22 cellular contexts compared by ENCODE assay signal in genomic region chr4:55604996-55605395, GRCh38. TPM values are rescaled to one million over a fixed set of nuclear protein-coding genes. Genes with fewer than 3 reads are reported as not detected.
"Had no signal": no experiment of that assay in that cellular context is flagged by ENCODE, and none has a peak within 500 bp of the region (broad histone marks: within the 10 kb centered on the region; RNA-seq: fewer than 3 reads in every experiment).

No MANE protein-coding gene starts in this region.

- H3K4me3 ChIP-seq: esophagus squamous epithelium, gastroesophageal sphincter, left lung, lung, ovary, right atrium auricular region, sigmoid colon, smooth muscle cell had no signal

- FAIRE-seq: keratinocyte had no signal

- H3K9me3 Mint-ChIP-seq: effector memory CD8-positive, alpha-beta T cell; immature natural killer cell; naive thymus-derived CD4-positive, alpha-beta T cell had no signal

- H3K4me1 ChIP-seq: gastroesophageal sphincter, left lung, right atrium auricular region, sigmoid colon had no signal

- DNase-seq: effector memory CD8-positive, alpha-beta T cell; esophagus squamous epithelium; foreskin fibroblast; glutamatergic neuron; immature natural killer cell; left lung; mesenchymal stem cell; midbrain; naive thymus-derived CD4-positive, alpha-beta T cell; ovary; sigmoid colon; stimulated activated CD4-positive, alpha-beta T cell treated with anti-CD3 and anti-CD28 coated beads, Interleukin-2, amount 100 ng/mL, for 48 hours; stimulated activated naive CD4-positive, alpha-beta T cell treated with Interleukin-2 at 50 U/mL for 16 hours; trophoblast cell had no signal

- H3K36me3 Mint-ChIP-seq: immature natural killer cell; naive thymus-derived CD4-positive, alpha-beta T cell had no signal

- ATAC-seq: effector memory CD8-positive, alpha-beta T cell; gastroesophageal sphincter; left lung; naive thymus-derived CD4-positive, alpha-beta T cell had no signal

- H3K27me3 ChIP-seq: esophagus squamous epithelium, gastroesophageal sphincter, left lung, ovary, right atrium auricular region, sigmoid colon had no signal

- H3K4me3 Mint-ChIP-seq: effector memory CD8-positive, alpha-beta T cell; immature natural killer cell; naive thymus-derived CD4-positive, alpha-beta T cell had no signal

- H3K9me3 ChIP-seq: esophagus squamous epithelium, gastroesophageal sphincter, left lung, ovary, right atrium auricular region, sigmoid colon had no signal

- H3K36me3 ChIP-seq: gastroesophageal sphincter, left lung, ovary, right atrium auricular region, sigmoid colon had no signal

- H3K27ac ChIP-seq: esophagus squamous epithelium, gastroesophageal sphincter, left lung, ovary, right atrium auricular region, sigmoid colon had no signal

- H3K4me2 ChIP-seq: smooth muscle cell had no signal

- H3K27ac Mint-ChIP-seq: effector memory CD8-positive, alpha-beta T cell; immature natural killer cell; naive thymus-derived CD4-positive, alpha-beta T cell had no signal

RNA-seq across cellular contexts. Expression of gene PDCL2, which starts 13.0 kb away (rescaled TPM):
- total RNA-seq: epithelial cell of proximal tubule; gastroesophageal sphincter; left lung; lung; naive thymus-derived CD4-positive, alpha-beta T cell; ovary; posterior vena cava; right atrium auricular region; sigmoid colon; smooth muscle cell; urinary bladder had no signal

RNA-seq across cellular contexts. Expression of gene NMU, which starts 31.1 kb away (rescaled TPM):
- total RNA-seq: naive thymus-derived CD4-positive, alpha-beta T cell; posterior vena cava; smooth muscle cell had no signal
